ENCODE assay signal across 25 cellular contexts in genomic region chr1:42298520-42298919, GRCh38.
"Had no signal": no experiment of that assay in that cellular context is flagged by ENCODE, and none has a peak within 500 bp of the region (broad histone marks: within the 10 kb centered on the region; RNA-seq: fewer than 3 reads in every experiment).

No MANE protein-coding gene starts in this region.

- H3K4me1 Mint-ChIP-seq: activated CD8-positive, alpha-beta memory T cell treated with anti-CD3 and anti-CD28 coated beads, Interleukin-2, amount 10 ng/mL, durations not matched to agents 7 days and 5 days had no signal

- H3K4me3 Mint-ChIP-seq: activated CD4-positive, alpha-beta memory T cell treated with anti-CD3 and anti-CD28 coated beads for 36 hours; activated CD8-positive, alpha-beta memory T cell treated with anti-CD3 and anti-CD28 coated beads, Interleukin-2, amount 10 ng/mL, durations not matched to agents 7 days and 5 days; activated T-helper 17 cell treated with anti-CD3 and anti-CD28 coated beads, Interleukin-2, amount 50 U/mL, for 72 hours; natural killer cell; T-helper 2 cell treated with Interferon-gamma antibody and Interleukin-4, amounts not matched to agents 5 μg/mL and 100 μg/mL, for 36 hours; type B pancreatic cell had no signal

- H3K36me3 ChIP-seq: adrenal gland, thoracic aorta, vagina had no signal

- ATAC-seq: activated CD4-positive, CD25-positive, alpha-beta regulatory T cell treated with anti-CD3 and anti-CD28 coated beads, Interleukin-2, amount 50 U/mL, for 24 hours; activated CD8-positive, alpha-beta memory T cell treated with anti-CD3 and anti-CD28 coated beads, Interleukin-2, amount 10 ng/mL, durations not matched to agents 7 days and 5 days; activated T-helper 17 cell treated with anti-CD3 and anti-CD28 coated beads, Interleukin-2, amount 50 U/mL, for 72 hours; esophagus mucosa; natural killer cell had no signal

- H3K27ac Mint-ChIP-seq: activated CD4-positive, alpha-beta memory T cell treated with anti-CD3 and anti-CD28 coated beads for 36 hours; activated CD8-positive, alpha-beta memory T cell treated with anti-CD3 and anti-CD28 coated beads, Interleukin-2, amount 10 ng/mL, durations not matched to agents 7 days and 5 days; activated T-helper 17 cell treated with anti-CD3 and anti-CD28 coated beads, Interleukin-2, amount 50 U/mL, for 72 hours; natural killer cell; progenitor cell of endocrine pancreas; T-helper 2 cell treated with Interferon-gamma antibody and Interleukin-4, amounts not matched to agents 5 μg/mL and 100 μg/mL, for 36 hours; type B pancreatic cell had no signal

- DNase-seq: activated CD4-positive, alpha-beta memory T cell treated with anti-CD3 and anti-CD28 coated beads for 36 hours; activated CD8-positive, alpha-beta memory T cell treated with anti-CD3 and anti-CD28 coated beads, Interleukin-2, amount 10 ng/mL, durations not matched to agents 7 days and 5 days; adrenal gland; brain microvascular endothelial cell; caudate nucleus; dermis blood vessel endothelial cell; effector CD8-positive, alpha-beta T cell; foreskin melanocyte; hippocampal formation; left ventricle myocardium inferior; natural killer cell; retina; spleen; stimulated activated CD4-positive, alpha-beta T cell treated with anti-CD3 and anti-CD28 coated beads, Interleukin-4, amount 100 ng/mL, for 1 hour; stimulated activated naive CD4-positive, alpha-beta T cell treated with Interleukin-2 at 50 U/mL for 16 hours had no signal

- H3K9me3 ChIP-seq: adrenal gland, thoracic aorta, vagina had no signal

- H3K27me3 ChIP-seq: adrenal gland, ascending aorta, brain microvascular endothelial cell, spleen, vagina had no signal

- H3K27me3 Mint-ChIP-seq: activated CD4-positive, alpha-beta memory T cell treated with anti-CD3 and anti-CD28 coated beads for 36 hours; activated CD8-positive, alpha-beta memory T cell treated with anti-CD3 and anti-CD28 coated beads, Interleukin-2, amount 10 ng/mL, durations not matched to agents 7 days and 5 days; activated T-helper 17 cell treated with anti-CD3 and anti-CD28 coated beads, Interleukin-2, amount 50 U/mL, for 72 hours; progenitor cell of endocrine pancreas; type B pancreatic cell had no signal

- H3K4me3 ChIP-seq: adrenal gland, ascending aorta, left ventricle myocardium inferior, spleen, thoracic aorta, vagina had no signal

- H3K4me1 ChIP-seq: adrenal gland, ascending aorta, left ventricle myocardium inferior, spleen, vagina had no signal

- H3K27ac ChIP-seq: adrenal gland, ascending aorta, brain microvascular endothelial cell, left ventricle myocardium inferior, spleen, thoracic aorta, vagina, VCaP had no signal
